ENCODE assay signal across 2 cellular contexts in genomic region chr9:17130725-17131124, GRCh38.
A peak's percentile ranks its signal among the peaks of the same experiment; 100 is the strongest.
TF ChIP-seq lines count a peak whose summit lies in the region.

No MANE protein-coding gene starts in this region.

TF ChIP-seq in liver, 16 proteins besides CTCF, POLR2A, EP300 and RAD21:
- no peak for TF ChIP-seq EGR1 (IDR thresholded peaks at IDR 0.05; ENCODE audit: low read depth in 2 of 2)
- no peak for TF ChIP-seq JUND (IDR thresholded peaks at IDR 0.05)
- no peak for TF ChIP-seq REST (IDR thresholded peaks at IDR 0.05)
- peak; percentile 54 for TF ChIP-seq YY1 (IDR thresholded peaks at IDR 0.05)
- no peak for TF ChIP-seq MAX (IDR thresholded peaks at IDR 0.05)
- TF ChIP-seq NR2F2 (IDR thresholded peaks at IDR 0.05): no peak
- TF ChIP-seq GABPA (IDR thresholded peaks at IDR 0.05 in 1 of 2, conservative IDR thresholded peaks at IDR 0.05 in 1 of 2): no peak
- no peak for TF ChIP-seq ATF3 (IDR thresholded peaks at IDR 0.05)
- TF ChIP-seq TAF1 (conservative IDR thresholded peaks at IDR 0.05): no peak
- peak; percentile 29 for TF ChIP-seq SP1 (IDR thresholded peaks at IDR 0.05)
- peak; percentile 46 for TF ChIP-seq ZBTB33 (IDR thresholded peaks at IDR 0.05)
- TF ChIP-seq HNF4G (IDR thresholded peaks at IDR 0.05): no peak
- peak in 1 of 2 donors; percentile 71 for TF ChIP-seq RXRA (IDR thresholded peaks at IDR 0.05)
- TF ChIP-seq FOXA2 (IDR thresholded peaks at IDR 0.05): peak; percentile 67
- peak in 1 of 2 donors; percentile 44 for TF ChIP-seq HNF4A (conservative IDR thresholded peaks at IDR 0.05)
- TF ChIP-seq FOXA1 (IDR thresholded peaks at IDR 0.05): peak; percentile 54

TF ChIP-seq in HepG2, 621 proteins besides CTCF, POLR2A, EP300 and RAD21 (continued from another document):
- TF ChIP-seq MAFK (conservative IDR thresholded peaks at IDR 0.05 in 1 of 2, IDR thresholded peaks at IDR 0.05 in 1 of 2; ENCODE audit: low read length in 2 of 2) (no peak), HNRNPH1 (optimal IDR thresholded peaks at IDR 0.05; ENCODE audit: low read depth, low read length) (no peak), KLF13 (CRISPR knock-in tag; IDR thresholded peaks at IDR 0.05) (no peak), BRCA1 (CRISPR knock-in tag; IDR thresholded peaks at IDR 0.05) (no peak), FUBP1 (CRISPR knock-in tag; IDR thresholded peaks at IDR 0.05; ENCODE audit: borderline replicate concordance) (no peak), ZBTB40 (IDR thresholded peaks at IDR 0.05) (no peak), ZBTB40 (CRISPR knock-in tag; IDR thresholded peaks at IDR 0.05) (no peak), MBNL3 (CRISPR knock-in tag; conservative IDR thresholded peaks at IDR 0.05) (no peak), ZNF784 (CRISPR knock-in tag; IDR thresholded peaks at IDR 0.05; ENCODE audit: borderline replicate concordance) (no peak), NFE2 (CRISPR knock-in tag; IDR thresholded peaks at IDR 0.05) (no peak)
